In the genomic region with DNA sequence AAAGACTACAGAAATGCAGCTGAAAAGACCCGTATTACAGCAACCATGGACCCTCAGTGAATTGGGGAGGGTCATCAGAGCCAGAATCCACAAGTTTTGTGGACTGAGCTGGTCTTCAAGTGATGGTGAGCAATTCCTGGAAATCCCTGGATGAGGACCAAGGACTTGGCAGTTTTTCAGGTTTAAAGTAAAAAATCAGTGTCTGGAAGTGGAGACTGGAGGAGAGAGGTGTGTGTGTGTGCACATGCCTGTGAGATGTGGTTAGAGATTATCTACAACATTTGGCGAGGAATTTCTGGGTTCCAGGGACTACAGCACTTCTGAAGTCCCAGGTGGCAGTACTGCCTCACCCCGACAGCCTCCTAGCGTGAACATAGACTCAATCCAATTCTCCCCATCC, we compare ENCODE assay signal across 19 cellular contexts. TPM values are rescaled to one million over a fixed set of nuclear protein-coding genes. Genes with fewer than 3 reads are reported as not detected.
"Had no signal": no experiment of that assay in that cellular context is flagged by ENCODE, and none has a peak within 500 bp of the region (broad histone marks: within the 10 kb centered on the region; RNA-seq: fewer than 3 reads in every experiment).

No MANE protein-coding gene starts in this region.

- ATAC-seq: activated T-cell treated with anti-CD3 and anti-CD28 coated beads, Interleukin-2, amount 50 U/mL, for 4 hours; mucosa of descending colon; naive thymus-derived CD4-positive, alpha-beta T cell; pancreas; stimulated activated memory B cell treated with anti-CD40 and anti-IgM and Interleukin-4, amounts not matched to agents 10 μg/mL and 1 μg/mL and 100 μg/mL, for 72 hours had no signal

- H3K4me3 ChIP-seq: adrenal gland, hepatocyte, left ventricle myocardium inferior, mucosa of descending colon, pancreas, thyroid gland, uterus had no signal

- DNase-seq: activated CD4-positive, alpha-beta memory T cell treated with anti-CD3 and anti-CD28 coated beads, Interleukin-2, amount 10 ng/mL, durations not matched to agents 7 days and 5 days; activated CD4-positive, alpha-beta T cell treated with anti-CD3 and anti-CD28 coated beads for 4 hours; activated effector memory CD4-positive, alpha-beta T cell treated with Interleukin-2 at 50 U/mL for 16 hours; activated naive CD4-positive, alpha-beta T cell treated with anti-CD3 and anti-CD28 coated beads, Interleukin-2, amount 50 U/mL, for 16 hours; activated T-cell treated with anti-CD3 and anti-CD28 coated beads, Interleukin-2, amount 50 U/mL, for 4 hours; brain microvascular endothelial cell; effector memory CD4-positive, alpha-beta T cell; islet precursor cell; left ventricle myocardium inferior; mucosa of descending colon; naive thymus-derived CD4-positive, alpha-beta T cell; pancreas; retina; stimulated activated CD4-positive, alpha-beta T cell treated with anti-CD3 and anti-CD28 coated beads, Interleukin-2, amount 100 ng/mL, for 48 hours; thyroid gland; uterus had no signal

RNA-seq across cellular contexts. Expression of gene KIRREL1, which starts 56.4 kb away (rescaled TPM):
- total RNA-seq: activated CD4-positive, alpha-beta memory T cell treated with anti-CD3 and anti-CD28 coated beads, Interleukin-2, amount 10 ng/mL, durations not matched to agents 7 days and 5 days; naive thymus-derived CD4-positive, alpha-beta T cell had no signal
